In genomic region chr5:6666762-6667161, GRCh38 we compare ENCODE assay signal across 1 cellular context.
TF ChIP-seq lines count a peak whose summit lies in the region.

No MANE protein-coding gene starts in this region.

TF ChIP-seq in H1, 55 proteins besides CTCF, POLR2A, EP300 and RAD21:
- TF ChIP-seq SIRT6 (IDR thresholded peaks at IDR 0.05; ENCODE audit: low read length): no peak
- TF ChIP-seq TAF7 (optimal IDR thresholded peaks at IDR 0.05; ENCODE audit: borderline replicate concordance, low read depth, low read length): no peak
- no peak for TF ChIP-seq SP1 (IDR thresholded peaks at IDR 0.05; ENCODE audit: low read depth, low read length)
- no peak for TF ChIP-seq TAF1 (IDR thresholded peaks at IDR 0.05; ENCODE audit: low read depth, low read length)
- TF ChIP-seq CEBPB (IDR thresholded peaks at IDR 0.05; ENCODE audit: low read depth, low read length): no peak
- no peak for TF ChIP-seq FOSL1 (IDR thresholded peaks at IDR 0.05; ENCODE audit: insufficient read depth, low read depth, low read length)
- no peak for TF ChIP-seq USF2 (IDR thresholded peaks at IDR 0.05; ENCODE audit: low read length)
- TF ChIP-seq SIX5 (IDR thresholded peaks at IDR 0.05; ENCODE audit: low read depth, low read length): no peak
- TF ChIP-seq EZH2 (IDR thresholded peaks at IDR 0.05; ENCODE audit: low read depth, low read length, severe bottlenecking): no peak
- TF ChIP-seq NRF1 (IDR thresholded peaks at IDR 0.05; ENCODE audit: low read depth, low read length): no peak
- no peak for TF ChIP-seq HDAC6 (IDR thresholded peaks at IDR 0.05; ENCODE audit: low read depth, low read length)
- TF ChIP-seq POLR2AphosphoS5 (IDR thresholded peaks at IDR 0.05; ENCODE audit: low read depth, low read length): no peak
- TF ChIP-seq BCL11A (IDR thresholded peaks at IDR 0.05; ENCODE audit: low read depth in 2 of 2, low read length in 2 of 2): no peak
- TF ChIP-seq CREB1 (IDR thresholded peaks at IDR 0.05): no peak
- no peak for TF ChIP-seq TCF12 (IDR thresholded peaks at IDR 0.05; ENCODE audit: low read depth, low read length)
- no peak for TF ChIP-seq SRF (IDR thresholded peaks at IDR 0.05; ENCODE audit: low read depth, low read length)
